In genomic region chr13:30673669-30674521, GRCh38 we compare ENCODE assay signal across 1 cellular context.
TF ChIP-seq lines count a peak whose summit lies in the region.

No MANE protein-coding gene starts in this region.

TF ChIP-seq in GM12878, 131 proteins besides CTCF, POLR2A, EP300 and RAD21 (continued from another document and continues in another):
- TF ChIP-seq RELB (IDR thresholded peaks at IDR 0.05; ENCODE audit: low read depth), result no peak
- TF ChIP-seq HSF1 (IDR thresholded peaks at IDR 0.05; ENCODE audit: low read depth, low read length), result 0 out of 2 replicates have a peak, but pooled peaks have one; percentile 7
- TF ChIP-seq NFXL1 (IDR thresholded peaks at IDR 0.05; ENCODE audit: borderline replicate concordance), result no peak
- TF ChIP-seq NFYA (IDR thresholded peaks at IDR 0.05; ENCODE audit: borderline replicate concordance, low read depth, low read length), result no peak
- TF ChIP-seq ZNF622 (IDR thresholded peaks at IDR 0.05), result no peak
- TF ChIP-seq SMAD5 (IDR thresholded peaks at IDR 0.05; ENCODE audit: low read depth), result no peak
- peak; percentile 28 for TF ChIP-seq RELA (IDR thresholded peaks at IDR 0.05; ENCODE audit: borderline replicate concordance, partially characterized antibody)
- no peak for TF ChIP-seq WRNIP1 (IDR thresholded peaks at IDR 0.05; ENCODE audit: borderline replicate concordance, low read depth, low read length)
- peak; percentile 98 for TF ChIP-seq LARP7 (IDR thresholded peaks at IDR 0.05)
- no peak for TF ChIP-seq POLR2AphosphoS2 (IDR thresholded peaks at IDR 0.05; ENCODE audit: low read depth, low read length)
- peak; percentile 54; the same call in 1 of the 2 replicates for TF ChIP-seq PAX5 (IDR thresholded peaks at IDR 0.05; ENCODE audit: borderline replicate concordance, low read depth, low read length)
- no peak for TF ChIP-seq FOXM1 (IDR thresholded peaks at IDR 0.05; ENCODE audit: low read depth, low read length)
- TF ChIP-seq EZH2 (IDR thresholded peaks at IDR 0.05; ENCODE audit: borderline replicate concordance, control insufficient read depth, low read depth, low read length), result no peak
- 0 out of 2 replicates have a peak, but pooled peaks have one; percentile 45 for TF ChIP-seq TCF3 (IDR thresholded peaks at IDR 0.05; ENCODE audit: borderline replicate concordance, insufficient read depth, low read depth, low read length)
- no peak for TF ChIP-seq SMAD1 (IDR thresholded peaks at IDR 0.05; ENCODE audit: low read depth, partially characterized antibody)
- peak; percentile 86 for TF ChIP-seq ZSCAN29 (IDR thresholded peaks at IDR 0.05)
- no peak for TF ChIP-seq NR2C1 (IDR thresholded peaks at IDR 0.05)
- peak; percentile 66 for TF ChIP-seq BCL3 (IDR thresholded peaks at IDR 0.05; ENCODE audit: borderline replicate concordance, insufficient read depth, low read depth, low read length, poor library complexity, severe bottlenecking)
- TF ChIP-seq, protein P1, sequence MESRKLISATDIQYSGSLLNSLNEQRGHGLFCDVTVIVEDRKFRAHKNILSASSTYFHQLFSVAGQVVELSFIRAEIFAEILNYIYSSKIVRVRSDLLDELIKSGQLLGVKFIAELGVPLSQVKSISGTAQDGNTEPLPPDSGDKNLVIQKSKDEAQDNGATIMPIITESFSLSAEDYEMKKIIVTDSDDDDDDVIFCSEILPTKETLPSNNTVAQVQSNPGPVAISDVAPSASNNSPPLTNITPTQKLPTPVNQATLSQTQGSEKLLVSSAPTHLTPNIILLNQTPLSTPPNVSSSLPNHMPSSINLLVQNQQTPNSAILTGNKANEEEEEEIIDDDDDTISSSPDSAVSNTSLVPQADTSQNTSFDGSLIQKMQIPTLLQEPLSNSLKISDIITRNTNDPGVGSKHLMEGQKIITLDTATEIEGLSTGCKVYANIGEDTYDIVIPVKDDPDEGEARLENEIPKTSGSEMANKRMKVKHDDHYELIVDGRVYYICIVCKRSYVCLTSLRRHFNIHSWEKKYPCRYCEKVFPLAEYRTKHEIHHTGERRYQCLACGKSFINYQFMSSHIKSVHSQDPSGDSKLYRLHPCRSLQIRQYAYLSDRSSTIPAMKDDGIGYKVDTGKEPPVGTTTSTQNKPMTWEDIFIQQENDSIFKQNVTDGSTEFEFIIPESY (IDR thresholded peaks at IDR 0.05), result no peak
- TF ChIP-seq ZBED1 (IDR thresholded peaks at IDR 0.05; ENCODE audit: borderline replicate concordance), result no peak
- TF ChIP-seq CBX5 (IDR thresholded peaks at IDR 0.05; ENCODE audit: low read depth), result no peak; the same call in 1 of the 2 replicates
- TF ChIP-seq, protein P2, sequence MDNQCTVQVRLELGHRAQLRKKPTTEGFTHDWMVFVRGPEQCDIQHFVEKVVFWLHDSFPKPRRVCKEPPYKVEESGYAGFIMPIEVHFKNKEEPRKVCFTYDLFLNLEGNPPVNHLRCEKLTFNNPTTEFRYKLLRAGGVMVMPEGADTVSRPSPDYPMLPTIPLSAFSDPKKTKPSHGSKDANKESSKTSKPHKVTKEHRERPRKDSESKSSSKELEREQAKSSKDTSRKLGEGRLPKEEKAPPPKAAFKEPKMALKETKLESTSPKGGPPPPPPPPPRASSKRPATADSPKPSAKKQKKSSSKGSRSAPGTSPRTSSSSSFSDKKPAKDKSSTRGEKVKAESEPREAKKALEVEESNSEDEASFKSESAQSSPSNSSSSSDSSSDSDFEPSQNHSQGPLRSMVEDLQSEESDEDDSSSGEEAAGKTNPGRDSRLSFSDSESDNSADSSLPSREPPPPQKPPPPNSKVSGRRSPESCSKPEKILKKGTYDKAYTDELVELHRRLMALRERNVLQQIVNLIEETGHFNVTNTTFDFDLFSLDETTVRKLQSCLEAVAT (IDR thresholded peaks at IDR 0.05), result no peak
- peak; percentile 72; the same call in 1 of the 2 replicates for TF ChIP-seq BCLAF1 (IDR thresholded peaks at IDR 0.05)
- TF ChIP-seq CBFB (IDR thresholded peaks at IDR 0.05; ENCODE audit: low read depth), result no peak
- TF ChIP-seq CHD1 (IDR thresholded peaks at IDR 0.05; ENCODE audit: low read depth, low read length), result no peak
- no peak for TF ChIP-seq CHD4 (IDR thresholded peaks at IDR 0.05)
- no peak for TF ChIP-seq PAX8 (IDR thresholded peaks at IDR 0.05)
- TF ChIP-seq MEF2B (IDR thresholded peaks at IDR 0.05; ENCODE audit: partially characterized antibody, poor library complexity, severe bottlenecking), result peak; percentile 83
- TF ChIP-seq BMI1 (IDR thresholded peaks at IDR 0.05; ENCODE audit: borderline replicate concordance), result no peak
- TF ChIP-seq, protein P3, sequence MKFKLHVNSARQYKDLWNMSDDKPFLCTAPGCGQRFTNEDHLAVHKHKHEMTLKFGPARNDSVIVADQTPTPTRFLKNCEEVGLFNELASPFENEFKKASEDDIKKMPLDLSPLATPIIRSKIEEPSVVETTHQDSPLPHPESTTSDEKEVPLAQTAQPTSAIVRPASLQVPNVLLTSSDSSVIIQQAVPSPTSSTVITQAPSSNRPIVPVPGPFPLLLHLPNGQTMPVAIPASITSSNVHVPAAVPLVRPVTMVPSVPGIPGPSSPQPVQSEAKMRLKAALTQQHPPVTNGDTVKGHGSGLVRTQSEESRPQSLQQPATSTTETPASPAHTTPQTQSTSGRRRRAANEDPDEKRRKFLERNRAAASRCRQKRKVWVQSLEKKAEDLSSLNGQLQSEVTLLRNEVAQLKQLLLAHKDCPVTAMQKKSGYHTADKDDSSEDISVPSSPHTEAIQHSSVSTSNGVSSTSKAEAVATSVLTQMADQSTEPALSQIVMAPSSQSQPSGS (IDR thresholded peaks at IDR 0.05; ENCODE audit: low read length), result no peak
- TF ChIP-seq TBL1XR1 (IDR thresholded peaks at IDR 0.05; ENCODE audit: low read depth, low read length), result peak; percentile 91; the same call in 1 of the 2 replicates
- no peak for TF ChIP-seq ATF7 (IDR thresholded peaks at IDR 0.05; ENCODE audit: low read depth)
- peak; percentile 94 for TF ChIP-seq ZNF207 (IDR thresholded peaks at IDR 0.05; ENCODE audit: borderline replicate concordance)
- TF ChIP-seq, protein P4, sequence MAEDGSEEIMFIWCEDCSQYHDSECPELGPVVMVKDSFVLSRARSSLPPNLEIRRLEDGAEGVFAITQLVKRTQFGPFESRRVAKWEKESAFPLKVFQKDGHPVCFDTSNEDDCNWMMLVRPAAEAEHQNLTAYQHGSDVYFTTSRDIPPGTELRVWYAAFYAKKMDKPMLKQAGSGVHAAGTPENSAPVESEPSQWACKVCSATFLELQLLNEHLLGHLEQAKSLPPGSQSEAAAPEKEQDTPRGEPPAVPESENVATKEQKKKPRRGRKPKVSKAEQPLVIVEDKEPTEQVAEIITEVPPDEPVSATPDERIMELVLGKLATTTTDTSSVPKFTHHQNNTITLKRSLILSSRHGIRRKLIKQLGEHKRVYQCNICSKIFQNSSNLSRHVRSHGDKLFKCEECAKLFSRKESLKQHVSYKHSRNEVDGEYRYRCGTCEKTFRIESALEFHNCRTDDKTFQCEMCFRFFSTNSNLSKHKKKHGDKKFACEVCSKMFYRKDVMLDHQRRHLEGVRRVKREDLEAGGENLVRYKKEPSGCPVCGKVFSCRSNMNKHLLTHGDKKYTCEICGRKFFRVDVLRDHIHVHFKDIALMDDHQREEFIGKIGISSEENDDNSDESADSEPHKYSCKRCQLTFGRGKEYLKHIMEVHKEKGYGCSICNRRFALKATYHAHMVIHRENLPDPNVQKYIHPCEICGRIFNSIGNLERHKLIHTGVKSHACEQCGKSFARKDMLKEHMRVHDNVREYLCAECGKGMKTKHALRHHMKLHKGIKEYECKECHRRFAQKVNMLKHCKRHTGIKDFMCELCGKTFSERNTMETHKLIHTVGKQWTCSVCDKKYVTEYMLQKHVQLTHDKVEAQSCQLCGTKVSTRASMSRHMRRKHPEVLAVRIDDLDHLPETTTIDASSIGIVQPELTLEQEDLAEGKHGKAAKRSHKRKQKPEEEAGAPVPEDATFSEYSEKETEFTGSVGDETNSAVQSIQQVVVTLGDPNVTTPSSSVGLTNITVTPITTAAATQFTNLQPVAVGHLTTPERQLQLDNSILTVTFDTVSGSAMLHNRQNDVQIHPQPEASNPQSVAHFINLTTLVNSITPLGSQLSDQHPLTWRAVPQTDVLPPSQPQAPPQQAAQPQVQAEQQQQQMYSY (CRISPR knock-in tag; IDR thresholded peaks at IDR 0.05), result no peak
- TF ChIP-seq, protein P5, sequence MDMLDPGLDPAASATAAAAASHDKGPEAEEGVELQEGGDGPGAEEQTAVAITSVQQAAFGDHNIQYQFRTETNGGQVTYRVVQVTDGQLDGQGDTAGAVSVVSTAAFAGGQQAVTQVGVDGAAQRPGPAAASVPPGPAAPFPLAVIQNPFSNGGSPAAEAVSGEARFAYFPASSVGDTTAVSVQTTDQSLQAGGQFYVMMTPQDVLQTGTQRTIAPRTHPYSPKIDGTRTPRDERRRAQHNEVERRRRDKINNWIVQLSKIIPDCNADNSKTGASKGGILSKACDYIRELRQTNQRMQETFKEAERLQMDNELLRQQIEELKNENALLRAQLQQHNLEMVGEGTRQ (IDR thresholded peaks at IDR 0.05; ENCODE audit: borderline replicate concordance, low read depth, low read length), result peak; percentile 22; the same call in 1 of the 2 replicates
- TF ChIP-seq BACH1 (IDR thresholded peaks at IDR 0.05; ENCODE audit: borderline replicate concordance), result peak; percentile 75
- TF ChIP-seq ASH2L (IDR thresholded peaks at IDR 0.05; ENCODE audit: borderline replicate concordance, low read depth), result peak; percentile 90; the same call in 1 of the 2 replicates
- peak; percentile 99 for TF ChIP-seq ZNF24 (IDR thresholded peaks at IDR 0.05)
- no peak for TF ChIP-seq TCF7 (IDR thresholded peaks at IDR 0.05; ENCODE audit: borderline replicate concordance)
- TF ChIP-seq IRF4 (IDR thresholded peaks at IDR 0.05; ENCODE audit: low read depth, low read length), result no peak; the same call in 1 of the 2 replicates
- peak; percentile 25; the same call in 1 of the 2 replicates for TF ChIP-seq ESRRA (IDR thresholded peaks at IDR 0.05; ENCODE audit: low read length)
- TF ChIP-seq CREB1 (IDR thresholded peaks at IDR 0.05; ENCODE audit: low read depth), result 0 out of 2 replicates have a peak, but pooled peaks have one; percentile 35
- TF ChIP-seq ETV6 (conservative IDR thresholded peaks at IDR 0.05 in 1 of 2, IDR thresholded peaks at IDR 0.05 in 1 of 2; ENCODE audit: borderline replicate concordance in 1 of 2, low read depth in 1 of 2), result no peak; a peak in 1 of 4 replicates
- no peak for TF ChIP-seq HDAC6 (IDR thresholded peaks at IDR 0.05; ENCODE audit: unreplicated experiment)
- TF ChIP-seq HDGF (IDR thresholded peaks at IDR 0.05), result no peak
